In the genomic region with DNA sequence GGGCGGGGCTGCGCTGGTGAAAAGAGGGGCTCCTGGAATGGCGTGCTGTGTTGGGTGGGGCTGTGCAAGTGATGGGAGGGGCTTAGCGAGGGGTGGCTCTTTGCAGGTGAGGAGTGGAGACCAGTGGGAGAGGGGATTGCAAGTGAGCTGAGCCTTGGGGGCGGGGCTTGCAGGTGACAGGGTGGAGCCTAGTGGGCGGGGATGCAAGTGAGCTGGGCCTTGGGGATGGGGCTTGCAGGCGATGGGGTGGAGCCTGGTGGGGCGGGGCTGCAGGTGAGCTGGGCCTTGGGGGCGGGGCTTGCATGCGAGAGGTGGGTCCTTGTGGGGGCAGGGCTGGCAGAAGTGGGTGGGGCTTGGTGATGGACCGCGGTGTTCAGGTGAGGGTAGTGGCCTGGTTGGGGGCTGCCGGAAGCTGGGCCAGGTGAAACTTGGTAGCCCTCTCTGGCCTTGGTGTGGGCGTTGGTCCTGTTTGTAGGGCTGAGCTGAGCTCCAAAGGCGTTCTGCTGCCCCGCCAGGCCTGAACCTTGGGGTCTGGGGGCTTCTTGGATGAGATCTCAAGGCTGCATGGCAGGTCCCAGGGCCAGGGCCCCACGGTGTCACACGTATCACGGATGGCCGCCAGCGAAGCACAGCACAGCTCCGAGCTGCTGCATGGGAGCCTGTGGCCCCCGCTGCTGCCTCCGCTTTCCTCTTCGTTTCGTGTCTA, we compare ENCODE assay signal across 8 cellular contexts. TPM values are rescaled to one million over a fixed set of nuclear protein-coding genes. Genes with fewer than 3 reads are reported as not detected.
DNase-seq lines count a peak whose midpoint lies in the region; ATAC-seq and TF ChIP-seq lines count a peak whose summit lies in the region.

No MANE protein-coding gene starts in this region.

- TF ChIP-seq POLR2A in GM18505 (IDR thresholded peaks at IDR 0.05; ENCODE audit: borderline replicate concordance, extremely low read depth, insufficient read depth, insufficient read length), result no peak

- H3K36me3 ChIP-seq in A673 (ENCODE audit: insufficient read depth, low read length, poor library complexity, severe bottlenecking), result peaks cover 7% of the 10 kb centered on the region
- no peaks in the 10 kb centered on the region for H3K36me3 ChIP-seq in mucosa of stomach (ENCODE audit: control insufficient read depth, insufficient read depth, low read length)

- intact Hi-C loops in A673 (cut with micrococcal nuclease; ENCODE audit: unreplicated experiment), result no loop called here

- POLR2A ChIA-PET in A673 (lab: Charles Lee; ENCODE audit: low non-redundant PET), result interaction anchor here (0.8 kb wide), 1 partner anchor 24 kb away, joined by 3 read pairs; no protein-coding TSS in a partner anchor

- no peaks in the 10 kb centered on the region for H3K9me3 ChIP-seq in A673 (ENCODE audit: low read depth, low read length, poor library complexity, severe bottlenecking)
- no peaks in the 10 kb centered on the region for H3K9me3 ChIP-seq in mucosa of stomach (ENCODE audit: control insufficient read depth, low read length)

- no peak overlapping the region for H3K27ac ChIP-seq in A673 (ENCODE audit: low read depth, low read length, poor library complexity, severe bottlenecking)
- peak overlapping the region; percentile 32 to 93 for H3K27ac ChIP-seq in coronary artery

- TF ChIP-seq CTCF in A673 (conservative IDR thresholded peaks at IDR 0.05; ENCODE audit: low read depth, low read length), result no peak
- no peak for TF ChIP-seq CTCF in coronary artery (IDR thresholded peaks at IDR 0.05)
- TF ChIP-seq CTCF in GM10266 (IDR thresholded peaks at IDR 0.05; ENCODE audit: control insufficient read depth, insufficient read depth, low read depth, missing control alignments), result no peak

- CTCF ChIA-PET in A673 (lab: Charles Lee), result interaction anchor here (0.6 kb wide), 1 partner anchor 11 kb away, joined by 3 read pairs; no protein-coding TSS in a partner anchor

- H3K27me3 ChIP-seq in A673 (replicated peaks; ENCODE audit: insufficient read depth, low read depth, low read length, poor library complexity), result peaks cover 7% of the 10 kb centered on the region
- no peaks in the 10 kb centered on the region for H3K27me3 ChIP-seq in mucosa of stomach (ENCODE audit: control insufficient read depth, insufficient read depth, low read length)

- H3K9ac ChIP-seq in mucosa of stomach (ENCODE audit: low read length), result no peak overlapping the region

- H3K4me3 ChIP-seq in A673 (ENCODE audit: low read depth, low read length, poor library complexity, severe bottlenecking) (peak overlapping the region; percentile 43), coronary artery (peak overlapping the region; percentile 83), mucosa of stomach (ENCODE audit: low read length) (peak overlapping the region; percentile 38)

- BruUV-seq in A673 (replicated peaks; lab: Mats Ljungman, UMichigan), result no TSS peak

- H3K4me1 ChIP-seq in A673 (ENCODE audit: insufficient read depth, low read length, poor library complexity, severe bottlenecking) (no peaks in the 10 kb centered on the region), mucosa of stomach (ENCODE audit: control insufficient read depth, insufficient read depth, low read length) (peaks cover 9% of the 10 kb centered on the region)

- DNase-seq in A673 (ENCODE audit: low spot score), result no peak
- DNase-seq in NCI-H748 (lab: John Stamatoyannopoulos, UW; ENCODE audit: unreplicated experiment), result peak; percentile 95
- no peak for DNase-seq in coronary artery (ENCODE audit: low spot score)
- no peak for DNase-seq in SKM-1 (lab: John Stamatoyannopoulos, UW; ENCODE audit: unreplicated experiment)
- no peak for DNase-seq in GM10266 (ENCODE audit: extremely low spot score)

- ATAC-seq in GM18505 (IDR thresholded peaks at IDR 0.05; ENCODE audit: unreplicated experiment) (peak; percentile 29), HG02938 (IDR thresholded peaks at IDR 0.05; ENCODE audit: unreplicated experiment) (peak; percentile 28)

RNA-seq across cellular contexts. Expression of gene PITRM1, which starts 0.7 kb away (rescaled TPM):
- total RNA-seq in A673 (2021), result 80.1 and 83.5 TPM in 2 replicates
